15 cellular contexts compared by ENCODE assay signal in the genomic region with DNA sequence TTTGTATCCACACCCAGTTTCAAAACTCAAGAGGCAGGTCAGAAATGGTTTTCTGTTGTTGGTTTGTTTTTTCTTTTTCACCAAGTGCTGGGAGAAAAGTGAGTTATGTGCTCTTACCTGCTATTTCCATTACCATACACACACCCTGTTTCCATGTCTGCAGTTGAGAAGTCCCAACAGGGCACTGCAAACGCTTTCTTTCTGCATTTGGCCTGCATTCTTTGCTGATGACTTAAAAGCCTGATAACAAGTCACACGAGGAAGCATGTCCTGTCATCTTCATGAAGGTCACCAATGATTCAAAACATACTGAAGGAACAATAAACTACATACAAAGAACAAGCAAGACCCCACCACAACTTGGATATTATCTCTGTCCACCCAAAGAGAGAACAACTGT. TPM values are rescaled to one million over a fixed set of nuclear protein-coding genes. Genes with fewer than 3 reads are reported as not detected.
DNase-seq lines count a peak whose midpoint lies in the region; ATAC-seq and TF ChIP-seq lines count a peak whose summit lies in the region.
"Had no signal": no experiment of that assay in that cellular context is flagged by ENCODE, and none has a peak within 500 bp of the region (broad histone marks: within the 10 kb centered on the region; RNA-seq: fewer than 3 reads in every experiment).

No MANE protein-coding gene starts in this region.

- H3K79me2 ChIP-seq in SK-N-SH (ENCODE audit: insufficient read depth) (no peaks in the 10 kb centered on the region), neural progenitor cell (ENCODE audit: low read depth) (no peaks in the 10 kb centered on the region)

- H3K27me3 ChIP-seq in SK-N-SH (ENCODE audit: insufficient read depth) (no peaks in the 10 kb centered on the region), neural progenitor cell (no peaks in the 10 kb centered on the region)

- no peaks in the 10 kb centered on the region for H3K27me3 Mint-ChIP-seq in neural progenitor cell (ENCODE audit: insufficient read depth, low read depth)
- H3K27me3 Mint-ChIP-seq in activated CD4-positive, alpha-beta memory T cell treated with anti-CD3 and anti-CD28 coated beads, Interleukin-2, amount 10 ng/mL, durations not matched to agents 7 days and 5 days: no peaks in the 10 kb centered on the region

- H3K36me3 ChIP-seq in SK-N-SH (replicated peaks in 1 of 2; ENCODE audit: control insufficient read depth in 1 of 2, insufficient read depth in 2 of 2, low read length in 1 of 2) (no peaks in the 10 kb centered on the region), neural progenitor cell (no peaks in the 10 kb centered on the region)

- H3K27ac ChIP-seq in SK-N-SH (ENCODE audit: low read depth in 2 of 2, low read length in 1 of 2) (no peak overlapping the region), neural progenitor cell (no peak overlapping the region)

- no peak overlapping the region for H3K4me3 Mint-ChIP-seq in neural progenitor cell
- H3K4me3 Mint-ChIP-seq in activated CD4-positive, alpha-beta memory T cell treated with anti-CD3 and anti-CD28 coated beads, Interleukin-2, amount 10 ng/mL, durations not matched to agents 7 days and 5 days: no peak overlapping the region
- H3K4me3 Mint-ChIP-seq: neural crest cell had no signal

- TF ChIP-seq CTCF in SK-N-SH (IDR thresholded peaks at IDR 0.05) (no peak), foreskin fibroblast (IDR thresholded peaks at IDR 0.05; ENCODE audit: low read depth, low read length) (no peak), neural progenitor cell (IDR thresholded peaks at IDR 0.05) (no peak)

- H4K20me1 ChIP-seq in SK-N-SH (ENCODE audit: insufficient read depth) (no peaks in the 10 kb centered on the region), neural progenitor cell (ENCODE audit: low read depth) (no peaks in the 10 kb centered on the region)

- 10% methylated on average over 2 of the region's 2 CpGs for WGBS in SK-N-SH (ENCODE audit: low lambda C conversion rate)

- H3K9me3 Mint-ChIP-seq in neural progenitor cell: peaks cover 7% of the 10 kb centered on the region
- no peaks in the 10 kb centered on the region for H3K9me3 Mint-ChIP-seq in activated CD4-positive, alpha-beta memory T cell treated with anti-CD3 and anti-CD28 coated beads, Interleukin-2, amount 10 ng/mL, durations not matched to agents 7 days and 5 days
- H3K9me3 Mint-ChIP-seq: neural crest cell had no signal

- no peak overlapping the region for H3K27ac Mint-ChIP-seq in neural progenitor cell
- H3K27ac Mint-ChIP-seq in activated CD4-positive, alpha-beta memory T cell treated with anti-CD3 and anti-CD28 coated beads, Interleukin-2, amount 10 ng/mL, durations not matched to agents 7 days and 5 days: no peak overlapping the region

- no peak overlapping the region for H3K4me3 ChIP-seq in SK-N-SH (ENCODE audit: low read depth in 2 of 2, low read length in 1 of 2)
- H3K4me3 ChIP-seq in foreskin fibroblast (ENCODE audit: low read depth in 1 of 2, low read length in 2 of 2): no peak overlapping the region
- no peak overlapping the region for H3K4me3 ChIP-seq in neural progenitor cell

- H3K4me1 ChIP-seq in SK-N-SH (ENCODE audit: control insufficient read depth in 1 of 2, insufficient read depth in 2 of 2, low read depth in 1 of 2, low read length in 1 of 2) (peaks cover 4 to 7% of the 10 kb centered on the region in 2 experiments; a peak in 2 of 4 replicates), neural progenitor cell (peaks cover 13% of the 10 kb centered on the region)

- H2AFZ ChIP-seq in SK-N-SH (ENCODE audit: low read depth): no peak overlapping the region
- H2AFZ ChIP-seq in neural progenitor cell (replicated peaks): no peak overlapping the region

- ATAC-seq in activated CD4-positive, CD25-positive, alpha-beta regulatory T cell treated with anti-CD3 and anti-CD28 coated beads, Interleukin-2, amount 50 U/mL, for 24 hours: no peak

- no peak overlapping the region for H3K4me2 ChIP-seq in SK-N-SH
- peak overlapping the region; percentile 25 for H3K4me2 ChIP-seq in neural progenitor cell

- H3K9me2 ChIP-seq in SK-N-SH: no peaks in the 10 kb centered on the region

- H3F3A ChIP-seq in SK-N-SH (replicated peaks; ENCODE audit: insufficient read depth): peaks cover 6% of the 10 kb centered on the region
- no peaks in the 10 kb centered on the region for H3F3A ChIP-seq in neural progenitor cell (ENCODE audit: low read depth)

- POLR2A ChIA-PET in SK-N-SH (lab: Yijun Ruan, JAX): no interaction called here
- POLR2A ChIA-PET in activated CD4-positive, alpha-beta memory T cell treated with anti-CD3 and anti-CD28 coated beads, Interleukin-2, amount 10 ng/mL, durations not matched to agents 7 days and 5 days (lab: Charles Lee): no interaction called here

- no peak for TF ChIP-seq EP300 in SK-N-SH (IDR thresholded peaks at IDR 0.05; ENCODE audit: borderline replicate concordance in 1 of 2, low read depth in 1 of 2, low read length in 1 of 2)

- CTCF ChIA-PET in SK-N-SH (lab: Yijun Ruan, JAX): interaction anchor here (1.2 kb wide), 1 partner anchor 8 kb away, joined by 3 read pairs; no protein-coding TSS in a partner anchor
- CTCF ChIA-PET in activated CD4-positive, alpha-beta memory T cell treated with anti-CD3 and anti-CD28 coated beads, Interleukin-2, amount 10 ng/mL, durations not matched to agents 7 days and 5 days (lab: Charles Lee): no interaction called here

- peaks cover 10% of the 10 kb centered on the region for H3K4me1 Mint-ChIP-seq in neural progenitor cell
- peaks cover 2% of the 10 kb centered on the region for H3K4me1 Mint-ChIP-seq in activated CD4-positive, alpha-beta memory T cell treated with anti-CD3 and anti-CD28 coated beads, Interleukin-2, amount 10 ng/mL, durations not matched to agents 7 days and 5 days

- H3K36me3 Mint-ChIP-seq in neural progenitor cell: no peaks in the 10 kb centered on the region
- no peaks in the 10 kb centered on the region for H3K36me3 Mint-ChIP-seq in activated CD4-positive, alpha-beta memory T cell treated with anti-CD3 and anti-CD28 coated beads, Interleukin-2, amount 10 ng/mL, durations not matched to agents 7 days and 5 days (ENCODE audit: low read depth)

- no peak for TF ChIP-seq RAD21 in SK-N-SH (IDR thresholded peaks at IDR 0.05; ENCODE audit: low read length)

- H3K9ac ChIP-seq in SK-N-SH: no peak overlapping the region
- no peak overlapping the region for H3K9ac ChIP-seq in neural progenitor cell

- H3K9me3 ChIP-seq in SK-N-SH: no peaks in the 10 kb centered on the region
- H3K9me3 ChIP-seq in neural progenitor cell (ENCODE audit: low read depth): no peaks in the 10 kb centered on the region

- DNase-seq in Daoy (ENCODE audit: low read depth) (peak; percentile 28), SK-N-SH (no peak), foreskin fibroblast (peak; percentile 38 to 55), neural progenitor cell (ENCODE audit: low spot score) (no peak), ecto neural progenitor cell (ENCODE audit: low spot score) (no peak), GOT3 (lab: John Stamatoyannopoulos, UW) (no peak)
- no peak for DNase-seq in activated CD4-positive, alpha-beta memory T cell treated with anti-CD3 and anti-CD28 coated beads, Interleukin-2, amount 10 ng/mL, durations not matched to agents 7 days and 5 days
- DNase-seq: activated CD8-positive, alpha-beta memory T cell treated with anti-CD3 and anti-CD28 coated beads for 24 hours; caudate nucleus; DMS 273 treated with DMSO at 0.1 percent for 48 hours; NCI-H2107; NK-92 treated with Interleukin-12 subunit alpha and Interleukin-12 subunit beta, amount 100 ng/mL, for 24 hours; SIG-M5 had no signal

TF ChIP-seq in SK-N-SH, 30 proteins besides CTCF, POLR2A, EP300 and RAD21:
- peak; percentile 22; the same call in 1 of the 2 replicates for TF ChIP-seq PBX3 (IDR thresholded peaks at IDR 0.05)
- no peak for TF ChIP-seq EZH2phosphoT487 (IDR thresholded peaks at IDR 0.05; ENCODE audit: borderline replicate concordance, low read depth)
- TF ChIP-seq, protein P1, sequence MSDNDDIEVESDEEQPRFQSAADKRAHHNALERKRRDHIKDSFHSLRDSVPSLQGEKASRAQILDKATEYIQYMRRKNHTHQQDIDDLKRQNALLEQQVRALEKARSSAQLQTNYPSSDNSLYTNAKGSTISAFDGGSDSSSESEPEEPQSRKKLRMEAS (IDR thresholded peaks at IDR 0.05; ENCODE audit: low read depth): 0 out of 2 replicates have a peak, but pooled peaks have one; percentile 15

RNA-seq across cellular contexts. Expression of gene KCNE1, which starts 24.8 kb away (rescaled TPM):
- 0.06 TPM in 1 of 2 replicates, not detected in the other for total RNA-seq in Daoy (2014; rRNA removed; shearing (Covaris generic))
- 0.06 and 0.16 TPM in 2 replicates for polyA plus RNA-seq in SK-N-SH (2012; rRNA removed)
- 0.05 and 0.09 TPM in 2 replicates for polyA plus RNA-seq in SK-N-SH (2012; cell fraction: cytosol; rRNA removed)
- polyA plus RNA-seq in SK-N-SH (2012; cell fraction: nucleus; rRNA removed): 0.20 and 0.32 TPM in 2 replicates
- total RNA-seq in neural progenitor cell (ENCODE audit: low replicate concordance): not detected in 2 replicates
- under 1 TPM in 1 of 2 experiments, not detected in 1; 0.40 TPM for total RNA-seq in activated CD4-positive, alpha-beta memory T cell treated with anti-CD3 and anti-CD28 coated beads, Interleukin-2, amount 10 ng/mL, durations not matched to agents 7 days and 5 days

Comparison
In these comparisons a context has a peak if more than half of its experiments do, and no peak if none do; other contexts are left out.
1. DNase-seq: peak in Daoy (single experiment) and foreskin fibroblast (2 of 2); none in SK-N-SH (single experiment), neural progenitor cell (single experiment), ecto neural progenitor cell (single experiment), GOT3 (single experiment) and activated CD4-positive, alpha-beta memory T cell treated with anti-CD3 and anti-CD28 coated beads, Interleukin-2, amount 10 ng/mL, durations not matched to agents 7 days and 5 days (single experiment).